1 cellular context compared by ENCODE assay signal in the genomic region with DNA sequence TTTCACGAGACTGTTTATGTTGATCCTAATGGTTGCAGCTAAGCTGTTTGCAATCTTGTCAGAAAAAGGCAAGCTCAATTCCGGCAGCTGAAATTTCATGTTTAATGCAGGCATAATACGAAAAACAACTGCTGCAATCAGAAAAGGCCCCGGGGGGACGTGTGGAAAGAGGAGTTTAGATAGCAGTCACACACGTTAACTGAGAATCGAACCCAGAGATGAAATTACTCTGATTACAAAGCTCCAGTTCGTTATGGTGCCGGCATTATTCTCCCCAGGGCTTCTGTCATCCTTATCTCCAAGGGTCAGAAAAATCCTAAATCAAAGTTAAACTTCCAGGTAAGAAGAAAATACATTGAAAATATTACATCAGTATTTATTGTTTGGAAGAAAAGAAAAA.
TF ChIP-seq lines count a peak whose summit lies in the region.

No MANE protein-coding gene starts in this region.

TF ChIP-seq in SK-N-SH treated with all-trans-retinoic acid at 6 μM for 48 hours, 23 proteins besides CTCF, POLR2A, EP300 and RAD21 (continued from another document):
- TF ChIP-seq PPARA (CRISPR knock-in tag; IDR thresholded peaks at IDR 0.05; ENCODE audit: borderline replicate concordance): no peak
- TF ChIP-seq, protein P1, sequence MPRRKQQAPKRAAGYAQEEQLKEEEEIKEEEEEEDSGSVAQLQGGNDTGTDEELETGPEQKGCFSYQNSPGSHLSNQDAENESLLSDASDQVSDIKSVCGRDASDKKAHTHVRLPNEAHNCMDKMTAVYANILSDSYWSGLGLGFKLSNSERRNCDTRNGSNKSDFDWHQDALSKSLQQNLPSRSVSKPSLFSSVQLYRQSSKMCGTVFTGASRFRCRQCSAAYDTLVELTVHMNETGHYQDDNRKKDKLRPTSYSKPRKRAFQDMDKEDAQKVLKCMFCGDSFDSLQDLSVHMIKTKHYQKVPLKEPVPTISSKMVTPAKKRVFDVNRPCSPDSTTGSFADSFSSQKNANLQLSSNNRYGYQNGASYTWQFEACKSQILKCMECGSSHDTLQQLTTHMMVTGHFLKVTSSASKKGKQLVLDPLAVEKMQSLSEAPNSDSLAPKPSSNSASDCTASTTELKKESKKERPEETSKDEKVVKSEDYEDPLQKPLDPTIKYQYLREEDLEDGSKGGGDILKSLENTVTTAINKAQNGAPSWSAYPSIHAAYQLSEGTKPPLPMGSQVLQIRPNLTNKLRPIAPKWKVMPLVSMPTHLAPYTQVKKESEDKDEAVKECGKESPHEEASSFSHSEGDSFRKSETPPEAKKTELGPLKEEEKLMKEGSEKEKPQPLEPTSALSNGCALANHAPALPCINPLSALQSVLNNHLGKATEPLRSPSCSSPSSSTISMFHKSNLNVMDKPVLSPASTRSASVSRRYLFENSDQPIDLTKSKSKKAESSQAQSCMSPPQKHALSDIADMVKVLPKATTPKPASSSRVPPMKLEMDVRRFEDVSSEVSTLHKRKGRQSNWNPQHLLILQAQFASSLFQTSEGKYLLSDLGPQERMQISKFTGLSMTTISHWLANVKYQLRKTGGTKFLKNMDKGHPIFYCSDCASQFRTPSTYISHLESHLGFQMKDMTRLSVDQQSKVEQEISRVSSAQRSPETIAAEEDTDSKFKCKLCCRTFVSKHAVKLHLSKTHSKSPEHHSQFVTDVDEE (CRISPR knock-in tag; IDR thresholded peaks at IDR 0.05): no peak
- TF ChIP-seq SNAI2 (CRISPR knock-in tag; IDR thresholded peaks at IDR 0.05): no peak
- no peak for TF ChIP-seq ZNF8 (CRISPR knock-in tag; IDR thresholded peaks at IDR 0.05)
- no peak for TF ChIP-seq ZC3H10 (CRISPR knock-in tag; IDR thresholded peaks at IDR 0.05)
- TF ChIP-seq ESRRG (CRISPR knock-in tag; IDR thresholded peaks at IDR 0.05): no peak
- TF ChIP-seq, protein P2, sequence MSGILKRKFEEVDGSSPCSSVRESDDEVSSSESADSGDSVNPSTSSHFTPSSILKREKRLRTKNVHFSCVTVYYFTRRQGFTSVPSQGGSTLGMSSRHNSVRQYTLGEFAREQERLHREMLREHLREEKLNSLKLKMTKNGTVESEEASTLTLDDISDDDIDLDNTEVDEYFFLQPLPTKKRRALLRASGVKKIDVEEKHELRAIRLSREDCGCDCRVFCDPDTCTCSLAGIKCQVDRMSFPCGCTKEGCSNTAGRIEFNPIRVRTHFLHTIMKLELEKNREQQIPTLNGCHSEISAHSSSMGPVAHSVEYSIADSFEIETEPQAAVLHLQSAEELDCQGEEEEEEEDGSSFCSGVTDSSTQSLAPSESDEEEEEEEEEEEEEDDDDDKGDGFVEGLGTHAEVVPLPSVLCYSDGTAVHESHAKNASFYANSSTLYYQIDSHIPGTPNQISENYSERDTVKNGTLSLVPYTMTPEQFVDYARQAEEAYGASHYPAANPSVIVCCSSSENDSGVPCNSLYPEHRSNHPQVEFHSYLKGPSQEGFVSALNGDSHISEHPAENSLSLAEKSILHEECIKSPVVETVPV (CRISPR knock-in tag; IDR thresholded peaks at IDR 0.05): no peak
